In the genomic region with DNA sequence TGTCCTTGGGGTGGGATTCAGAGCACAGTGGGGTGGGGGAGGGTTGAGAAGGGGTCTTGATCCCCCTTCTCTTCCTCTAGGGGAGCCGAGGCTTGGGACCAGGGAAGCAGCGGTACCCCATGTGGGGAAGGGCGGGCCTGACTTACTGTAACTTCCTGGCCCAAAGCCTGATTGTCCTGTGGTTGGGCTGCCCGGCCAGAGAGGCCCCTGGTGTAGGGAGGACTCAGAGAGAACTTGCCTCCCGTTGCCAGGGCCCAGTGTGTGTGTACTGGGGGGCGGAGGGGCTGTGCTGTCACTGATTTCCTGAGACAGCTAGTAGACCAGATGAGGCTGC, we compare ENCODE assay signal across 8 cellular contexts. TPM values are rescaled to one million over a fixed set of nuclear protein-coding genes. Genes with fewer than 3 reads are reported as not detected.
DNase-seq lines count a peak whose midpoint lies in the region; ATAC-seq and TF ChIP-seq lines count a peak whose summit lies in the region.

No MANE protein-coding gene starts in this region.

- H3K4me3 ChIP-seq in adrenal gland, result no peak overlapping the region
- H3K4me3 ChIP-seq in hepatocyte, result no peak overlapping the region
- peak overlapping the region in 2 of 4 donors; percentile 17 to 25 for H3K4me3 ChIP-seq in stomach

- H3K27ac ChIP-seq in KOPT-K1 (ENCODE audit: low read depth, low read length, poor library complexity, severe bottlenecking) (peak overlapping the region; percentile 63), adrenal gland (peak overlapping the region; percentile 80 to 91 (median 83)), hepatocyte (peak overlapping the region; percentile 92), stomach (peak overlapping the region; percentile 86 to 96 (median 89))

- peaks cover 14 to 33% of the 10 kb centered on the region in 2 donors for H3K4me1 ChIP-seq in adrenal gland (replicated peaks in 1 of 2)
- peaks cover 23% of the 10 kb centered on the region for H3K4me1 ChIP-seq in hepatocyte (ENCODE audit: insufficient read depth)
- peaks cover 31 to 91% (median 52%) of the 10 kb centered on the region in 4 donors for H3K4me1 ChIP-seq in stomach

- peak; percentile 41 for TF ChIP-seq EP300 in stomach (IDR thresholded peaks at IDR 0.05)

- no peaks in the 10 kb centered on the region for H3K27me3 ChIP-seq in adrenal gland
- no peaks in the 10 kb centered on the region for H3K27me3 ChIP-seq in hepatocyte
- no peaks in the 10 kb centered on the region for H3K27me3 ChIP-seq in stomach

- intact Hi-C loops in adrenal gland (cut with DNase I) (no loop called here), stomach (cut with DNase I; ENCODE audit: low total_unique reads) (no loop called here)

- no peaks in the 10 kb centered on the region for H3K79me2 ChIP-seq in hepatocyte

- peak overlapping the region; percentile 86 for H3K4me2 ChIP-seq in hepatocyte

- no peak for ATAC-seq in GM21529 (IDR thresholded peaks at IDR 0.05; ENCODE audit: unreplicated experiment)

- no peaks in the 10 kb centered on the region for H4K20me1 ChIP-seq in hepatocyte (ENCODE audit: insufficient read depth, poor library complexity, severe bottlenecking)

- H3K9me3 ChIP-seq in KOPT-K1 (ENCODE audit: insufficient read depth, low read length, poor library complexity, severe bottlenecking) (no peaks in the 10 kb centered on the region), adrenal gland (replicated peaks in 1 of 3) (no peaks in the 10 kb centered on the region), hepatocyte (ENCODE audit: low read depth) (no peaks in the 10 kb centered on the region), stomach (no peaks in the 10 kb centered on the region)

- DNase-seq in AML-193 (lab: John Stamatoyannopoulos, UW), result peak; percentile 23 to 33
- DNase-seq in adrenal gland, result peak in 6 of 7 donors; percentile 78 to 85 (median 82)
- DNase-seq in hepatocyte (ENCODE audit: low spot score), result peak; percentile 72
- DNase-seq in stomach, result peak; percentile 52
- DNase-seq in GM20000 (ENCODE audit: low spot score), result no peak
- DNase-seq in stimulated activated CD4-positive, alpha-beta T cell treated with anti-CD3 and anti-CD28 coated beads, Interleukin-4, amount 100 ng/mL, for 24 hours, result no peak

- TF ChIP-seq CTCF in adrenal gland (IDR thresholded peaks at IDR 0.05) (no peak), hepatocyte (IDR thresholded peaks at IDR 0.05; ENCODE audit: poor library complexity) (no peak), stomach (IDR thresholded peaks at IDR 0.05) (no peak), GM20000 (IDR thresholded peaks at IDR 0.05; ENCODE audit: extremely low read depth, missing control alignments) (no peak)

- H2AFZ ChIP-seq in hepatocyte, result no peak overlapping the region

- TF ChIP-seq POLR2A in adrenal gland (IDR thresholded peaks at IDR 0.05), result no peak
- TF ChIP-seq POLR2A in stomach (IDR thresholded peaks at IDR 0.05), result no peak

- H3K36me3 ChIP-seq in KOPT-K1 (ENCODE audit: insufficient read depth, low read length), result no peaks in the 10 kb centered on the region
- H3K36me3 ChIP-seq in adrenal gland (replicated peaks in 1 of 2), result no peaks in the 10 kb centered on the region
- no peaks in the 10 kb centered on the region for H3K36me3 ChIP-seq in hepatocyte (replicated peaks; ENCODE audit: insufficient read depth, low read depth)
- no peaks in the 10 kb centered on the region for H3K36me3 ChIP-seq in stomach

- H3K9me2 ChIP-seq in hepatocyte (replicated peaks; ENCODE audit: insufficient read depth), result no peaks in the 10 kb centered on the region

- 20 to 71% (median 28%) methylated on average over 1 to 6 of the region's 6 CpGs; no CpG with 5 or more reads in 1 of the 4 donors for WGBS in adrenal gland, 4 donors
- WGBS in hepatocyte (ENCODE audit: low lambda C conversion rate, missing lambda C conversion rate), result 36% methylated on average over 5 of the region's 6 CpGs
- 6 to 19% (median 12%) methylated on average over 4 to 6 of the region's 6 CpGs for WGBS in stomach, 5 donors

RNA-seq across cellular contexts. Expression of a gene that starts 16.8 kb away (rescaled TPM):
- total RNA-seq in adrenal gland (100 to 1,000 TPM in 3 of 8 donors, 10 to 100 TPM in 3, 1 to 10 TPM in 2; 5.3 to 114 (median 60.3) TPM), hepatocyte (130 and 172 TPM in 2 replicates), stomach (10 to 100 TPM; 48.4 to 62.9 (median 52.2) TPM)
- polyA plus RNA-seq in adrenal gland (10 to 100 TPM in 2 of 3 donors, 1 to 10 TPM in 1; 4.8 to 96.5 (median 15.4) TPM), hepatocyte (181 and 246 TPM in 2 replicates), stomach (10 to 100 TPM; 18.7 to 46.9 (median 39.7) TPM)

RNA-seq across cellular contexts. Expression of a gene that starts 35.4 kb away (rescaled TPM):
- 10 to 100 TPM; 27.9 to 64.5 (median 34.9) TPM for total RNA-seq in adrenal gland
- 10 to 100 TPM; 11.9 to 26.9 (median 21.9) TPM for polyA plus RNA-seq in adrenal gland
- total RNA-seq in hepatocyte, result 30.4 and 36.0 TPM in 2 replicates
- polyA plus RNA-seq in hepatocyte, result 42.5 and 52.2 TPM in 2 replicates
- total RNA-seq in stomach, result 100 to 1,000 TPM in 2 of 5 donors, 10 to 100 TPM in 3; 27.8 to 209 (median 41.7) TPM
- polyA plus RNA-seq in stomach, result 10 to 100 TPM; 11.9 to 19.1 (median 14.9) TPM

Comparison
In these comparisons a context has a peak if more than half of its experiments do, and no peak if none do; other contexts are left out.
1. DNase-seq: peak in AML-193 (2 of 2), adrenal gland (6 of 7), hepatocyte (single experiment) and stomach (single experiment); none in GM20000 (single experiment) and stimulated activated CD4-positive, alpha-beta T cell treated with anti-CD3 and anti-CD28 coated beads, Interleukin-4, amount 100 ng/mL, for 24 hours (single experiment).
2. Peak in every context shown above with its lines, with median percentiles within 50 percentile points of each other: H3K27ac ChIP-seq.